ENCODE assay signal across 8 cellular contexts in the genomic region with DNA sequence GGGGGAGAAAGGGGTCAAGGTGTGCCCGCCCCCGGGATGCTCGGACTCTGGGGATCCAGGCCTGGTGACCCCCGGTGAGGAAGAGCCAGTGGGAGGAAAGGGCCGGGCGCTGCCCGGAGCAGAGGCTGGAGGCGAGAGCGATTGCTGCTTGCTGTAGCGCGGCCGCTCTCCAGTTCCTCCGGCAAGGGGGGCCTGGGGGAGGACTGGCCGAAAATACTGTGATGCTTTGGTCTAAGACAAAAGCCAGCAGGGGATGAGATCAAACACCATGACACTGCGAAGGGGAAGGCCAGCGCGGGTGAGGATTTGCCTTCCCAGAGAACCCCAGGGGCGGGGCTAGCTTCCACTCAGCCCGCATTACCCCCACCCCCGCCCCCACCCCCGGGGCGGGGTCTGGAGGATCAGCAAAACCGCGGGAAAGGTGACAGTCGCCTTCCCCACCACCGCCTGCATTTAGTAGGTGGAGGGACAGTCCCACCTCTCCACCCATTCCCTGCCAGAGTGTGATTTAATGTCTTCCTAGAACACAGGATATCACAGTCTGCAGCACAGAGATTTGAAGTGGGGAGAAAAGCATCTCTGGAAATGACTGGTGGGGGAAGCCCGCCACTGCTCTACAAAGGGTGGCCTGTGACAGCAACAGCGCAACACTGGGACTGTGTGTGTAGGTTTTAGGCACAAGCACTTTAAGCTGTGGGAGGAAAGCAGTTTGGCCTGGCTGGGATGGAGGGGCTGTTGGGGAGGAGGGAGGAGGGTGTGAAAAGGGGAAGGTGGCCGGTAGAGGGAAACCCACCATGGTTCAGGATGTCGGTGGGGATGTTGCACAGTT. TPM values are rescaled to one million over a fixed set of nuclear protein-coding genes. Genes with fewer than 3 reads are reported as not detected.
DNase-seq lines count a peak whose midpoint lies in the region; ATAC-seq, FAIRE-seq and TF ChIP-seq lines count a peak whose summit lies in the region.

No MANE protein-coding gene starts in this region.

- TF ChIP-seq POLR2A in endothelial cell of umbilical vein (IDR thresholded peaks at IDR 0.05; ENCODE audit: low read depth, low read length): no peak

- no peaks in the 10 kb centered on the region for H3K79me2 ChIP-seq in endothelial cell of umbilical vein (ENCODE audit: control insufficient read depth, insufficient read depth, low read length)

- H3K9me3 Mint-ChIP-seq in stimulated activated effector memory CD8-positive, alpha-beta T cell treated with anti-CD3 and anti-CD28 coated beads, Interleukin-12 subunit alpha, Interleukin-12 subunit beta, amount 100 ng/mL, for 72 hours: no peaks in the 10 kb centered on the region

- peak overlapping the region; percentile 71 for H3K4me2 ChIP-seq in endothelial cell of umbilical vein (ENCODE audit: insufficient read depth, low read length)

- H3K36me3 ChIP-seq in endothelial cell of umbilical vein (ENCODE audit: control insufficient read depth in 2 of 2, extremely low read depth in 1 of 2, insufficient read depth in 2 of 2, low read length in 2 of 2): no peaks in the 10 kb centered on the region
- no peaks in the 10 kb centered on the region for H3K36me3 ChIP-seq in muscle layer of colon (ENCODE audit: insufficient read depth, low read length)

- intact Hi-C loops in endothelial cell of umbilical vein (cut with micrococcal nuclease): no loop called here

- BruUV-seq in endothelial cell of umbilical vein (replicated peaks; lab: Mats Ljungman, UMichigan): no TSS peak

- FAIRE-seq in endothelial cell of umbilical vein (lab: Jason Lieb, UNC): peak; percentile 38

- H3K4me3 ChIP-seq in endothelial cell of umbilical vein (replicated peaks in 1 of 3; ENCODE audit: insufficient read depth in 1 of 3, low read depth in 1 of 3, low read length in 3 of 3) (peak overlapping the region; percentile 50 to 69 (median 55)), muscle layer of colon (ENCODE audit: low read depth in 1 of 2, low read length in 2 of 2) (peak overlapping the region; percentile 49 to 53)

- DNase-seq in Ammon's horn (ENCODE audit: low spot score) (peak; percentile 56), NCI-H82 treated with DMSO at 0.1 percent for 48 hours (lab: John Stamatoyannopoulos, UW; ENCODE audit: unreplicated experiment) (peak; percentile 88), endothelial cell of umbilical vein (ENCODE audit: low read depth, low spot score) (peak; percentile 30)
- peak; percentile 97 for DNase-seq in activated CD8-positive, alpha-beta memory T cell treated with anti-CD3 and anti-CD28 coated beads for 24 hours
- DNase-seq in stimulated activated effector memory CD8-positive, alpha-beta T cell treated with anti-CD3 and anti-CD28 coated beads, Interleukin-12 subunit alpha, Interleukin-12 subunit beta, amount 100 ng/mL, for 72 hours (ENCODE audit: low spot score in 2 of 2): peak; percentile 76 to 92

- peak; percentile 76 for ATAC-seq in GM19372 (IDR thresholded peaks at IDR 0.05; ENCODE audit: low read depth, unreplicated experiment)
- ATAC-seq in HG03460 (IDR thresholded peaks at IDR 0.05; ENCODE audit: unreplicated experiment): peak; percentile 81
- ATAC-seq in stimulated activated effector memory CD8-positive, alpha-beta T cell treated with anti-CD3 and anti-CD28 coated beads, Interleukin-12 subunit alpha, Interleukin-12 subunit beta, amount 100 ng/mL, for 72 hours: peak; percentile 97

- CTCF ChIA-PET in endothelial cell of umbilical vein (lab: Charles Lee): interaction anchor here (1.1 kb wide), 1 partner anchor 19 kb away, joined by 5 read pairs; no protein-coding TSS in a partner anchor

- H3K9me1 ChIP-seq in endothelial cell of umbilical vein (replicated peaks; ENCODE audit: control insufficient read depth, extremely low read depth, insufficient read depth, low read length): no peaks in the 10 kb centered on the region

- POLR2A ChIA-PET in endothelial cell of umbilical vein (lab: Charles Lee): interaction anchor here (0.6 kb wide), 1 partner anchor 59 kb away, joined by 3 read pairs; no protein-coding TSS in a partner anchor

- H3K36me3 Mint-ChIP-seq in stimulated activated effector memory CD8-positive, alpha-beta T cell treated with anti-CD3 and anti-CD28 coated beads, Interleukin-12 subunit alpha, Interleukin-12 subunit beta, amount 100 ng/mL, for 72 hours: peaks cover 6% of the 10 kb centered on the region

- H2AFZ ChIP-seq in endothelial cell of umbilical vein (ENCODE audit: low read depth, low read length): peak overlapping the region; percentile 64

- H3K27ac ChIP-seq in endothelial cell of umbilical vein (ENCODE audit: insufficient read depth, low read depth, low read length) (peak overlapping the region; percentile 92), muscle layer of colon (ENCODE audit: low read depth, low read length) (peak overlapping the region; percentile 49)

- no peak for TF ChIP-seq CTCF in endothelial cell of umbilical vein (IDR thresholded peaks at IDR 0.05; ENCODE audit: extremely low read depth in 1 of 2, insufficient read depth in 1 of 2, low read depth in 1 of 2, low read length in 2 of 2)

- no peaks in the 10 kb centered on the region for H4K20me1 ChIP-seq in endothelial cell of umbilical vein (replicated peaks; ENCODE audit: control insufficient read depth, extremely low read depth, insufficient read depth, low read length)

- dilution Hi-C loops in endothelial cell of umbilical vein (cut with MboI; ENCODE audit: extremely low pct_ligation_motif_present, low sequenced_read_pairs): no loop called here

- no peaks in the 10 kb centered on the region for H3K27me3 ChIP-seq in endothelial cell of umbilical vein (ENCODE audit: control insufficient read depth in 2 of 2, insufficient read depth in 2 of 2, low read length in 2 of 2)
- H3K27me3 ChIP-seq in muscle layer of colon (ENCODE audit: control insufficient read depth in 1 of 2, insufficient read depth in 2 of 2, low read length in 2 of 2): peaks cover 0 to 16% of the 10 kb centered on the region in 2 donors

- peak overlapping the region; percentile 80 for H3K27ac Mint-ChIP-seq in stimulated activated effector memory CD8-positive, alpha-beta T cell treated with anti-CD3 and anti-CD28 coated beads, Interleukin-12 subunit alpha, Interleukin-12 subunit beta, amount 100 ng/mL, for 72 hours

- H3K4me1 ChIP-seq in endothelial cell of umbilical vein (ENCODE audit: control insufficient read depth, extremely low read depth, insufficient read depth, low read length) (peaks cover 16% of the 10 kb centered on the region), muscle layer of colon (ENCODE audit: insufficient read depth, low read length) (peaks cover 5% of the 10 kb centered on the region)

- H3K4me1 Mint-ChIP-seq in stimulated activated effector memory CD8-positive, alpha-beta T cell treated with anti-CD3 and anti-CD28 coated beads, Interleukin-12 subunit alpha, Interleukin-12 subunit beta, amount 100 ng/mL, for 72 hours: peaks cover 28% of the 10 kb centered on the region

- no peaks in the 10 kb centered on the region for H3K9me3 ChIP-seq in endothelial cell of umbilical vein (replicated peaks; ENCODE audit: control insufficient read depth, insufficient read depth, low read length)
- no peaks in the 10 kb centered on the region for H3K9me3 ChIP-seq in muscle layer of colon (ENCODE audit: low read length)

- H3K4me3 Mint-ChIP-seq in stimulated activated effector memory CD8-positive, alpha-beta T cell treated with anti-CD3 and anti-CD28 coated beads, Interleukin-12 subunit alpha, Interleukin-12 subunit beta, amount 100 ng/mL, for 72 hours: peak overlapping the region; percentile 83

- H3K9ac ChIP-seq in endothelial cell of umbilical vein (replicated peaks; ENCODE audit: extremely low read depth, insufficient read depth, low read length): peak overlapping the region; percentile 85
- no peak overlapping the region for H3K9ac ChIP-seq in muscle layer of colon (ENCODE audit: low read length)

TF ChIP-seq in endothelial cell of umbilical vein, 7 proteins besides CTCF, POLR2A, EP300 and RAD21:
- no peak for TF ChIP-seq GATA2 (IDR thresholded peaks at IDR 0.05; ENCODE audit: insufficient read depth, insufficient read length, low read depth, low read length)
- TF ChIP-seq JUN (IDR thresholded peaks at IDR 0.05; ENCODE audit: borderline replicate concordance, insufficient read depth, insufficient read length, low read depth): no peak
- TF ChIP-seq FOS (IDR thresholded peaks at IDR 0.05; ENCODE audit: borderline replicate concordance, insufficient read depth, low read length): no peak
- no peak for TF ChIP-seq EZH2 (IDR thresholded peaks at IDR 0.05; ENCODE audit: borderline replicate concordance, low read depth, low read length, severe bottlenecking)
- TF ChIP-seq MAX (IDR thresholded peaks at IDR 0.05; ENCODE audit: insufficient read depth, insufficient read length): no peak
- TF ChIP-seq MYC (IDR thresholded peaks at IDR 0.05; ENCODE audit: low read depth, low read length): no peak
- TF ChIP-seq POLR2AphosphoS5 (IDR thresholded peaks at IDR 0.05; ENCODE audit: insufficient read depth, low read depth, low read length): no peak

RNA-seq across cellular contexts. Expression of gene MRC2, which starts 25.7 kb away (rescaled TPM):
- 52.7 and 52.9 TPM in 2 replicates for total RNA-seq in endothelial cell of umbilical vein
- 30.6 and 36.5 TPM in 2 replicates for polyA plus RNA-seq in endothelial cell of umbilical vein
- 21.5 and 27.2 TPM in 2 replicates for polyA plus RNA-seq in endothelial cell of umbilical vein (2011; cell fraction: cytosol; rRNA removed)
- polyA plus RNA-seq in endothelial cell of umbilical vein (2011; cell fraction: nucleus; rRNA removed): 51.4 and 58.5 TPM in 2 replicates
- polyA plus RNA-seq in endothelial cell of umbilical vein (2012): 16.4 and 37.6 TPM in 2 replicates
- polyA minus RNA-seq in endothelial cell of umbilical vein: 28.6 and 34.0 TPM in 2 replicates
- 8.2 TPM for polyA minus RNA-seq in endothelial cell of umbilical vein (2011; cell fraction: cytosol; rRNA and poly(A)+ RNA removed)
- polyA minus RNA-seq in endothelial cell of umbilical vein (2011; cell fraction: nucleus; rRNA and poly(A)+ RNA removed): 20.4 and 35.9 TPM in 2 replicates

Comparison
In these comparisons a context has a peak if more than half of its experiments do, and no peak if none do; other contexts are left out.
1. Peak in every context shown above with its lines: DNase-seq, ATAC-seq, H3K4me3 ChIP-seq and H3K27ac ChIP-seq.
2. DNase-seq: peak in every context shown above with its lines; median percentile 97 in activated CD8-positive, alpha-beta memory T cell treated with anti-CD3 and anti-CD28 coated beads for 24 hours; 88 in NCI-H82 treated with DMSO at 0.1 percent for 48 hours; 84 in stimulated activated effector memory CD8-positive, alpha-beta T cell treated with anti-CD3 and anti-CD28 coated beads, Interleukin-12 subunit alpha, Interleukin-12 subunit beta, amount 100 ng/mL, for 72 hours; 56 in Ammon's horn; 30 in endothelial cell of umbilical vein.